ENCODE assay signal across 23 cellular contexts in the genomic region with DNA sequence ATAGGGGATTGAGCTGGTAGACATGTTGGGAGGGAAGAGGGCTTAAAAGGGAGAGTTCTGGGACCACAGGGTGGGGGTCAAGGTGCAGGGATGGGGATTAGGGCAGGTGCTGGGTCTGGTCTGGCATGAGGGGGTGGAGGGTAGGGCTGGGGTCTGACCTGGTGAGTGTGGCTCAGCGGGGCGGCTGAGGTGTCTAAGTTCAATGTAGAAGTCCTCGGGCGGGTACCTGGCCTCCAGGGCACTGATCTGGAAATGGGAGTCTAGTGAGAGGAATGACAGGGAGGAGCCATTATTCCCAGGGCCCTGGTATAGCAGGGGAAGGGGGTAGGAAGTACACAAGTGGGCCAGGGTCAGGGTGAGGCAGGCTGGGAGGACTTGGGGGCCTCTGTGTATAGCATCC.
"Had no signal": no experiment of that assay in that cellular context is flagged by ENCODE, and none has a peak within 500 bp of the region (broad histone marks: within the 10 kb centered on the region; RNA-seq: fewer than 3 reads in every experiment).

No MANE protein-coding gene starts in this region.

- H3K9me3 Mint-ChIP-seq: brain; central memory CD8-positive, alpha-beta T cell had no signal

- DNase-seq: activated CD4-positive, alpha-beta T cell treated with anti-CD3 and anti-CD28 coated beads for 4 hours; activated CD4-positive, alpha-beta T cell treated with anti-CD3 and anti-CD28 coated beads, Interleukin-2, amount 50 U/mL, for 48 hours; activated naive CD4-positive, alpha-beta T cell treated with anti-CD3 and anti-CD28 coated beads, Interleukin-2, amount 50 U/mL, for 16 hours; activated T-cell treated with anti-CD3 and anti-CD28 coated beads for 4 hours; activated T-cell treated with anti-CD3 and anti-CD28 coated beads, Interleukin-2, amount 50 U/mL, for 48 hours; amygdala; Karpas-422; NCI-H1105 treated with DMSO at 0.1 percent for 48 hours; NCI-H1436 treated with DMSO at 0.1 percent for 48 hours; NCI-H187; NCI-H2081; NCI-H446; NCI-H524; Peyer's patch; Right ventricle myocardium superior; SJCRH30; SK-N-SH; SW 1271 had no signal

- H3K4me3 ChIP-seq: K562, Peyer's patch, SJCRH30 had no signal

- H3K27ac ChIP-seq: Peyer's patch, RWPE1, SJCRH30 had no signal

- H3K36me3 ChIP-seq: SJCRH30 had no signal

- H3K4me2 ChIP-seq: SK-N-SH had no signal

- H3K27me3 Mint-ChIP-seq: central memory CD8-positive, alpha-beta T cell had no signal

- H3K4me3 Mint-ChIP-seq: brain; central memory CD8-positive, alpha-beta T cell had no signal

- H3K9me3 ChIP-seq: Peyer's patch, SJCRH30, SK-N-SH had no signal

- H3K9ac ChIP-seq: SK-N-SH had no signal

- H3K4me1 Mint-ChIP-seq: brain; central memory CD8-positive, alpha-beta T cell had no signal

- H3K27me3 ChIP-seq: Peyer's patch, SJCRH30 had no signal

- FAIRE-seq: astrocyte, K562 had no signal
